In the genomic region with DNA sequence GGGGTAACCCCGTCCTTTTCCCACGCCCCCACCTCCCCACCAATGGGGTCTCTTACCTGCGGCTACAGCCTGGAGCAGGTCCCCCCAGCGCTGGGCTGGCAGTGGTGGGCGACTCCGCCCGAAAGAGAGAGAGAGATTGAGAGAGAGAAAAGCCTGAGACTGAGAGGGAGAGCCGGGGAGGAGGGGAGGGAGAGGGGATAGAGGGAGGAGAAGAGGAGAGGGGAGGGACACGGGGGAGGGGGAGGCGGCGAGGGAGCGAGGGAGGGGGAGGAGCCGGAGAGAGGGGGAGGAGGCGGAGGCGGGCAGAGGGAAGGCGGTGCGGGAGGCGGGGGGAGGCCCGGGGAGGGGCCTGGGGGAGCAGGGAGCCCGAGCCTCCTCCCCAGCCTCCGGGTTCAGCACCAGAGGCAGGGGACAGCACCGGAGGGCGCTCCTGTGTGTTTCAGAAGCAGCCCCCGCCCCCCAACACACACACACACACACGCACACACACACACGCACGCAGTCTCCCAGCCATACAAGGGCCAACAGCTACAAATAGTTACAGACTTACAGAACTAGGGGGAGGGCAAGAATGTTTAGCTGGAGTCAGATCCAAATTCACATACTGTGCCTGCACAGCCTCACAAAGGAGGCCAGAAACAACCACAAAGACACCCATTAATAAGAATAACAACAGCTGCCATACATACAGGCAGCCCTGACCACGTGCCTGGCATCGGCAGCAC, we compare ENCODE assay signal across 8 cellular contexts. TPM values are rescaled to one million over a fixed set of nuclear protein-coding genes. Genes with fewer than 3 reads are reported as not detected.
DNase-seq lines count a peak whose midpoint lies in the region; ATAC-seq, FAIRE-seq and TF ChIP-seq lines count a peak whose summit lies in the region.

A gene with protein sequence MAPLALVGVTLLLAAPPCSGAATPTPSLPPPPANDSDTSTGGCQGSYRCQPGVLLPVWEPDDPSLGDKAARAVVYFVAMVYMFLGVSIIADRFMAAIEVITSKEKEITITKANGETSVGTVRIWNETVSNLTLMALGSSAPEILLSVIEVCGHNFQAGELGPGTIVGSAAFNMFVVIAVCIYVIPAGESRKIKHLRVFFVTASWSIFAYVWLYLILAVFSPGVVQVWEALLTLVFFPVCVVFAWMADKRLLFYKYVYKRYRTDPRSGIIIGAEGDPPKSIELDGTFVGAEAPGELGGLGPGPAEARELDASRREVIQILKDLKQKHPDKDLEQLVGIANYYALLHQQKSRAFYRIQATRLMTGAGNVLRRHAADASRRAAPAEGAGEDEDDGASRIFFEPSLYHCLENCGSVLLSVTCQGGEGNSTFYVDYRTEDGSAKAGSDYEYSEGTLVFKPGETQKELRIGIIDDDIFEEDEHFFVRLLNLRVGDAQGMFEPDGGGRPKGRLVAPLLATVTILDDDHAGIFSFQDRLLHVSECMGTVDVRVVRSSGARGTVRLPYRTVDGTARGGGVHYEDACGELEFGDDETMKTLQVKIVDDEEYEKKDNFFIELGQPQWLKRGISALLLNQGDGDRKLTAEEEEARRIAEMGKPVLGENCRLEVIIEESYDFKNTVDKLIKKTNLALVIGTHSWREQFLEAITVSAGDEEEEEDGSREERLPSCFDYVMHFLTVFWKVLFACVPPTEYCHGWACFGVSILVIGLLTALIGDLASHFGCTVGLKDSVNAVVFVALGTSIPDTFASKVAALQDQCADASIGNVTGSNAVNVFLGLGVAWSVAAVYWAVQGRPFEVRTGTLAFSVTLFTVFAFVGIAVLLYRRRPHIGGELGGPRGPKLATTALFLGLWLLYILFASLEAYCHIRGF (minus strand): TSS at position 161 of the 725 bp plus-strand sequence. CDS start 5,490 bp downstream, outside the sequence.

- in situ Hi-C loops in GM12878 (cut with MboI): no loop called here

- BruUV-seq in GM12878 (replicated peaks; lab: Mats Ljungman, UMichigan): no TSS peak

- peaks cover 35% of the 10 kb centered on the region for H3K27me3 Mint-ChIP-seq in T-helper 2 cell treated with Interferon-gamma antibody and Interleukin-4, amounts not matched to agents 5 μg/mL and 100 μg/mL, for 36 hours (ENCODE audit: low read depth)

- H3K9me3 ChIP-seq in MM.1S (replicated peaks; ENCODE audit: insufficient read depth, low read length) (no peaks in the 10 kb centered on the region), GM12878 (replicated peaks; ENCODE audit: control insufficient read depth, insufficient read depth, low read length) (no peaks in the 10 kb centered on the region)

- WGBS in GM12878 (ENCODE audit: insufficient coverage, insufficient replicate concordance, low lambda C conversion rate, missing lambda C conversion rate): 23% methylated on average over 11 of the region's 29 CpGs

- TF ChIP-seq CTCF in MM.1S (IDR thresholded peaks at IDR 0.05; ENCODE audit: low read length) (no peak), GM12878 (IDR thresholded peaks at IDR 0.05 in 2 of 3, conservative IDR thresholded peaks at IDR 0.05 in 1 of 3; ENCODE audit: control insufficient read depth in 2 of 3, extremely low read depth in 1 of 3, insufficient read depth in 1 of 3, low read depth in 3 of 3, low read length in 3 of 3) (no peak)

- CTCF ChIA-PET in GM12878 (lab: Yijun Ruan, JAX): no interaction called here

- no peak for TF ChIP-seq EP300 in GM12878 (IDR thresholded peaks at IDR 0.05; ENCODE audit: borderline replicate concordance in 1 of 2, control insufficient read depth in 1 of 2, low read depth in 2 of 2, low read length in 2 of 2)

- H3K36me3 Mint-ChIP-seq in T-helper 2 cell treated with Interferon-gamma antibody and Interleukin-4, amounts not matched to agents 5 μg/mL and 100 μg/mL, for 36 hours (ENCODE audit: low read depth): no peaks in the 10 kb centered on the region

- no peaks in the 10 kb centered on the region; the same call in 1 of the 2 replicates for H4K20me1 ChIP-seq in MM.1S (ENCODE audit: insufficient read depth, low read length)
- H4K20me1 ChIP-seq in GM12878 (ENCODE audit: control insufficient read depth, insufficient read depth): no peaks in the 10 kb centered on the region

- TF ChIP-seq POLR2A in GM12878 (IDR thresholded peaks at IDR 0.05; ENCODE audit: low read depth, low read length): no peak

- no peaks in the 10 kb centered on the region for H3F3A ChIP-seq in MM.1S (ENCODE audit: insufficient read depth, low read length)

- H3K27me3 ChIP-seq in MM.1S (replicated peaks; ENCODE audit: insufficient read depth, low read length): peaks cover 76% of the 10 kb centered on the region
- peaks cover 5 to 7% of the 10 kb centered on the region in 2 experiments; a peak in 3 of 4 replicates for H3K27me3 ChIP-seq in GM12878 (replicated peaks in 1 of 2; ENCODE audit: control insufficient read depth in 2 of 2, insufficient read depth in 2 of 2, low read length in 1 of 2)

- H3K79me2 ChIP-seq in MM.1S (ENCODE audit: low read length) (no peaks in the 10 kb centered on the region), GM12878 (ENCODE audit: control insufficient read depth, insufficient read depth, low read length) (no peaks in the 10 kb centered on the region)

- DNase-seq in DMS153 treated with DMSO at 0.1 percent for 48 hours (lab: John Stamatoyannopoulos, UW; ENCODE audit: unreplicated experiment): peak; percentile 27
- peak; percentile 61 for DNase-seq in MM.1S
- DNase-seq in T-helper 2 cell treated with Interferon-gamma antibody and Interleukin-4, amounts not matched to agents 5 μg/mL and 100 μg/mL, for 36 hours (ENCODE audit: low spot score): peak; percentile 55
- no peak for DNase-seq in GM12878 (ENCODE audit: low read depth, low spot score)
- DNase-seq in stimulated activated CD4-positive, alpha-beta T cell treated with anti-CD3 and anti-CD28 coated beads, Interleukin-12 subunit alpha, Interleukin-12 subunit beta, amount 100 ng/mL, for 4 hours: peak; percentile 51

- H3K4me2 ChIP-seq in MM.1S (ENCODE audit: low read depth, low read length) (0 out of 2 replicates have a peak within 1 kb of the TSS, but pooled peaks have one; percentile 13), GM12878 (ENCODE audit: control insufficient read depth, insufficient read depth) (no peak within 1 kb of the TSS)

- H3K9ac ChIP-seq in MM.1S (ENCODE audit: low read length) (no peak within 1 kb of the TSS), GM12878 (ENCODE audit: control insufficient read depth, insufficient read depth, low read length) (no peak within 1 kb of the TSS)

- ATAC-seq in GM12878: peak; percentile 38
- no peak for ATAC-seq in GM19463 (IDR thresholded peaks at IDR 0.05; ENCODE audit: unreplicated experiment)
- ATAC-seq in HG03565 (IDR thresholded peaks at IDR 0.05; ENCODE audit: unreplicated experiment): no peak

- no peaks in the 10 kb centered on the region for H3K4me1 ChIP-seq in MM.1S (ENCODE audit: low read length)
- H3K4me1 ChIP-seq in GM12878 (ENCODE audit: control insufficient read depth, insufficient read depth, low read length): no peaks in the 10 kb centered on the region

- no peak within 1 kb of the TSS for H3K4me3 Mint-ChIP-seq in T-helper 2 cell treated with Interferon-gamma antibody and Interleukin-4, amounts not matched to agents 5 μg/mL and 100 μg/mL, for 36 hours

- H2AFZ ChIP-seq in MM.1S (ENCODE audit: low read length): no peak within 1 kb of the TSS
- H2AFZ ChIP-seq in GM12878 (ENCODE audit: control insufficient read depth, low read depth, low read length): no peak within 1 kb of the TSS

- intact Hi-C loops in GM12878 (cut with micrococcal nuclease; ENCODE audit: unreplicated experiment): no loop called here

- no peak for FAIRE-seq in GM12878 (lab: Jason Lieb, UNC)

- no peaks in the 10 kb centered on the region for H3K9me3 Mint-ChIP-seq in T-helper 2 cell treated with Interferon-gamma antibody and Interleukin-4, amounts not matched to agents 5 μg/mL and 100 μg/mL, for 36 hours

- POLR2A ChIA-PET in GM12878 (lab: Charles Lee): interaction anchor here (0.6 kb wide), 1 partner anchor 10 kb away, joined by 7 read pairs; no protein-coding TSS in a partner anchor

- RAD21 ChIA-PET in GM12878 (lab: Charles Lee; ENCODE audit: unreplicated experiment): interaction anchor here (1.1 kb wide), 1 partner anchor 35 kb away, joined by 3 read pairs; no protein-coding TSS in a partner anchor

- H3K27ac Mint-ChIP-seq in T-helper 2 cell treated with Interferon-gamma antibody and Interleukin-4, amounts not matched to agents 5 μg/mL and 100 μg/mL, for 36 hours: no peak within 1 kb of the TSS

- no peak for TF ChIP-seq RAD21 in GM12878 (IDR thresholded peaks at IDR 0.05; ENCODE audit: insufficient read depth, low read depth, low read length)

- H3K27ac ChIP-seq in MM.1S (ENCODE audit: low read length) (no peak within 1 kb of the TSS), GM12878 (ENCODE audit: control insufficient read depth, insufficient read depth) (no peak within 1 kb of the TSS)

- no peaks in the 10 kb centered on the region for H3K36me3 ChIP-seq in MM.1S (replicated peaks; ENCODE audit: insufficient read depth, low read length)
- no peaks in the 10 kb centered on the region for H3K36me3 ChIP-seq in GM12878 (ENCODE audit: control insufficient read depth in 2 of 2, insufficient read depth in 2 of 2, low read length in 1 of 2)

- H3K4me3 ChIP-seq in MM.1S (ENCODE audit: low read length): no peak within 1 kb of the TSS
- no peak within 1 kb of the TSS for H3K4me3 ChIP-seq in GM12878
- peak within 1 kb of the TSS; percentile 54 for H3K4me3 ChIP-seq in iPS-11a (ENCODE audit: low read depth, low read length)

- SMC1A ChIA-PET in GM12878 (lab: Charles Lee; ENCODE audit: uncharacterized antibody, unreplicated experiment): no interaction called here

- peaks cover 3% of the 10 kb centered on the region for H3K4me1 Mint-ChIP-seq in T-helper 2 cell treated with Interferon-gamma antibody and Interleukin-4, amounts not matched to agents 5 μg/mL and 100 μg/mL, for 36 hours (ENCODE audit: low read depth)

- no peaks in the 10 kb centered on the region for H3K9me2 ChIP-seq in MM.1S (replicated peaks; ENCODE audit: insufficient read depth, low read length)

RNA-seq across cellular contexts. Expression of the gene that starts here (rescaled TPM):
- total RNA-seq in GM12878 (2013; cell fraction: nucleolus; rRNA removed): not detected in 2 replicates
- total RNA-seq in GM12878 (2014; rRNA removed) (not detected in 2 replicates), GM12878 (2014; rRNA removed; fragmentation: Illumina TruSeq; extraction: Trizol) (not detected in 2 replicates), GM12878 (2021) (not detected in 2 replicates)
- polyA plus RNA-seq in GM12878 (2011; ENCODE audit: low read depth): not detected
- polyA plus RNA-seq in GM12878 (2011; rRNA removed) (not detected in 2 replicates), GM12878 (2014; fragmentation: Illumina TruSeq; extraction: Trizol) (not detected in 2 replicates), GM12878 (2014; fragmentation: Nextera tagmentation; extraction: Ambion mirVana) (not detected), GM12878 (2014; rRNA removed) (not detected in 2 replicates), GM12878 (2016; fragmentation: Nextera tagmentation; extraction: Ambion mirVana) (not detected)
- 0.18 TPM in 1 of 2 replicates, not detected in the other for polyA plus RNA-seq in GM12878 (2011; cell fraction: cytosol; rRNA removed)
- 0.03 and 0.06 TPM in 2 replicates for polyA plus RNA-seq in GM12878 (2011; cell fraction: nucleus; rRNA removed)
- 0.03 and 0.06 TPM in 2 replicates for polyA plus RNA-seq in GM12878 (2012)
- polyA minus RNA-seq in GM12878 (2011; rRNA and poly(A)+ RNA removed): not detected in 2 replicates
- not detected in 2 replicates for polyA minus RNA-seq in GM12878 (2011; cell fraction: cytosol; rRNA and poly(A)+ RNA removed)
- polyA minus RNA-seq in GM12878 (2011; cell fraction: nucleus; rRNA and poly(A)+ RNA removed): not detected in 2 replicates

Comparison
In these comparisons a context has a peak if more than half of its experiments do, and no peak if none do; other contexts are left out.
1. Peak in ATAC-seq in GM12878; RNA of the gene not detected or under 1 TPM.